In the genomic region with DNA sequence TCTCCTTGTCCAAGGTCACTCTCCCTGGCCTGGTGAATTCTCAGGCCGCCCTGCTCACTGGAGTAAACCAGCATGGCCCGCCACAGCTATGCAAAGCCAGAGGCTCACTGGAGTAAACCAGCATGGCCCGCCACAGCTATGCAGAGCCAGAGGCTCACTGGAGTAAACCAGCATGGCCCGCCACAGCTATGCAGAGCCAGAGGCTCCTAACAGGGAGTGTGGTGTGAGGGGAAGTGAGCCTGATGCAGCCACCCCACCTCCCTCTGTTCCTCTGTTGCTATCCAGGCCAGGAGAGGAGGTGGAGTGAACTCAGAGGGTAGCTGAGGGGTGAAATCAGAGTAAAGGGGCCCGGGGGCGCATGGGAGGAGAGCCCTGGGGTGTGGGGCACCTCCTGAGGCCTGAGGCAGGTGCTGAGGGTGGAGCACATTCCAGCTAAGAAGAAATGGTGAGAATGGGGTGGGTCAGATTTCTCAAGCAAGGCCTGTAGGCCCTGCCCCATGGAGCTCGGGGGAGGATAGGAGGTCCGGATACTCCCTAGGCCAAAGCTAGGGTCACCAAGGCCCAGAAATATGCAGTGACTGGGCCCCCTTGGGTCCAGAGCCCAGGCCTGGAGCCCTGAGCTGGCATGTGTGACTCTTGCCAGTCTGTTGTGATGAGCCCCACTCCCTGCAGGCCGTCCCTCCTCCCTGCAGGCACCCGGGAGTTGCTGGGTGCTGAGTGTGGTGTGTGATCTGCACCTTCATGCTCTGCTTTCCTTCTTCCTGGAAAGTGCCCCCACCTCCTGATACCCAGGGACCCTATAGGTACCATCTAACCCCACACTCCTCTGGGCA, we compare ENCODE assay signal across 14 cellular contexts. TPM values are rescaled to one million over a fixed set of nuclear protein-coding genes. Genes with fewer than 3 reads are reported as not detected.
A peak's percentile ranks its signal among the peaks of the same experiment; 100 is the strongest.
DNase-seq lines count a peak whose midpoint lies in the region; ATAC-seq and TF ChIP-seq lines count a peak whose summit lies in the region.
"Had no signal": no experiment of that assay in that cellular context is flagged by ENCODE, and none has a peak within 500 bp of the region (broad histone marks: within the 10 kb centered on the region; RNA-seq: fewer than 3 reads in every experiment).

No MANE protein-coding gene starts in this region.

- H3K27me3 Mint-ChIP-seq in HFFc6 (ENCODE audit: insufficient read depth) (peaks cover 16% of the 10 kb centered on the region), endodermal cell (ENCODE audit: insufficient read depth) (peaks cover 64% of the 10 kb centered on the region)

- H3K4me3 Mint-ChIP-seq in HFFc6 (no peak overlapping the region), endodermal cell (no peak overlapping the region)
- H3K4me3 Mint-ChIP-seq: activated B cell treated with CpG ODN at 0.5 μM for 24 hours; activated CD8-positive, alpha-beta T cell treated with anti-CD3 and anti-CD28 coated beads, Interleukin-2, amount 10 ng/mL, durations not matched to agents 7 days and 5 days had no signal

- WGBS in endodermal cell (ENCODE audit: insufficient coverage in 1 of 2, insufficient read length in 1 of 2), 2 experiments = 83 to 84% methylated on average over 3 to 10 of the region's 10 CpGs

- no peaks in the 10 kb centered on the region for H3K9me3 ChIP-seq in endodermal cell (ENCODE audit: control insufficient read depth, low read length)
- H3K9me3 ChIP-seq: Peyer's patch had no signal

- H3K4me1 ChIP-seq in endodermal cell (ENCODE audit: control insufficient read depth, insufficient read depth, low read length) = peaks cover 7% of the 10 kb centered on the region
- H3K4me1 ChIP-seq: Peyer's patch had no signal

- no peak overlapping the region for H3K27ac Mint-ChIP-seq in HFFc6
- H3K27ac Mint-ChIP-seq in endodermal cell = no peak overlapping the region
- H3K27ac Mint-ChIP-seq: activated B cell treated with CpG ODN at 0.5 μM for 24 hours; activated CD8-positive, alpha-beta T cell treated with anti-CD3 and anti-CD28 coated beads, Interleukin-2, amount 10 ng/mL, durations not matched to agents 7 days and 5 days; activated T-helper 2 cell treated with anti-CD3 and anti-CD28 coated beads, Interferon-gamma antibody, Interleukin-2, Interleukin-4, amounts not matched to agents 10 μg/mL and 5 μg/mL and 100 μg/mL, durations not matched to agents 14 hours and 24 hours and 36 hours had no signal

- H3K36me3 Mint-ChIP-seq in HFFc6 (ENCODE audit: low read depth) (no peaks in the 10 kb centered on the region), endodermal cell (ENCODE audit: low read depth) (no peaks in the 10 kb centered on the region)

- no peaks in the 10 kb centered on the region for H3K4me1 Mint-ChIP-seq in HFFc6 (ENCODE audit: low read depth)
- peaks cover 29% of the 10 kb centered on the region for H3K4me1 Mint-ChIP-seq in endodermal cell
- H3K4me1 Mint-ChIP-seq: activated B cell treated with CpG ODN at 0.5 μM for 24 hours had no signal

- H3K27ac ChIP-seq in endodermal cell (ENCODE audit: low read depth, low read length) = no peak overlapping the region
- H3K27ac ChIP-seq: Peyer's patch had no signal

- ATAC-seq in GM21529 (IDR thresholded peaks at IDR 0.05; ENCODE audit: unreplicated experiment) = no peak
- ATAC-seq: activated CD8-positive, alpha-beta T cell treated with anti-CD3 and anti-CD28 coated beads, Interleukin-2, amount 10 ng/mL, durations not matched to agents 7 days and 5 days; left cardiac atrium had no signal

- peaks cover 36% of the 10 kb centered on the region for H3K27me3 ChIP-seq in endodermal cell (ENCODE audit: control insufficient read depth, insufficient read depth, low read length, poor library complexity, severe bottlenecking)
- H3K27me3 ChIP-seq: Peyer's patch had no signal

- DNase-seq in ELF-1 (ENCODE audit: low read depth, low spot score) = peak; percentile 79
- peak; percentile 9 for DNase-seq in HFFc6
- DNase-seq in endodermal cell = peak; percentile 61
- peak; percentile 4 for DNase-seq in renal cortical epithelial cell (ENCODE audit: low read depth)
- no peak for DNase-seq in RPMI8226
- no peak for DNase-seq in stimulated activated naive CD4-positive, alpha-beta T cell (lab: John Stamatoyannopoulos, UW)
- DNase-seq: activated B cell treated with CpG ODN at 0.5 μM for 24 hours; activated CD8-positive, alpha-beta T cell treated with anti-CD3 and anti-CD28 coated beads, Interleukin-2, amount 10 ng/mL, durations not matched to agents 7 days and 5 days; left cardiac atrium; NCI-H748 treated with DMSO at 0.1 percent for 48 hours; T-helper 1 cell had no signal

- no peak overlapping the region for H3K4me3 ChIP-seq in endodermal cell (ENCODE audit: low read length)
- H3K4me3 ChIP-seq: Peyer's patch had no signal

- TF ChIP-seq CTCF in HFFc6 (IDR thresholded peaks at IDR 0.05) (no peak), endodermal cell (conservative IDR thresholded peaks at IDR 0.05) (no peak)

- H3K9me3 Mint-ChIP-seq in HFFc6 (no peaks in the 10 kb centered on the region), endodermal cell (no peaks in the 10 kb centered on the region)
- H3K9me3 Mint-ChIP-seq: activated B cell treated with CpG ODN at 0.5 μM for 24 hours; activated T-helper 2 cell treated with anti-CD3 and anti-CD28 coated beads, Interferon-gamma antibody, Interleukin-2, Interleukin-4, amounts not matched to agents 10 μg/mL and 5 μg/mL and 100 μg/mL, durations not matched to agents 14 hours and 24 hours and 36 hours had no signal

- no peaks in the 10 kb centered on the region for H3K36me3 ChIP-seq in endodermal cell (ENCODE audit: control insufficient read depth, insufficient read depth, low read length)
- H3K36me3 ChIP-seq: Peyer's patch had no signal

- no peak overlapping the region for H3K9ac ChIP-seq in endodermal cell (ENCODE audit: extremely low read depth, low read length, poor library complexity, severe bottlenecking)

RNA-seq across cellular contexts. Expression of gene ATP6V1B1, which starts 1.5 kb away (rescaled TPM):
- total RNA-seq in HFFc6 (2021; fragmentation: NEBNext Ultra II Directional; extraction: Animal tissue kit (Norgen Biotek cat#: 25700)) = under 1 TPM in 3 of 6 experiments, not detected in 3; 0.22 to 0.66 (median 0.57) TPM
- total RNA-seq in endodermal cell (not detected), renal cortical epithelial cell (0.89 TPM in 1 of 2 replicates, not detected in the other)
- polyA plus RNA-seq in endodermal cell (2013, experiment 1 of 2) = 1.1 TPM
- 0.79 TPM for polyA plus RNA-seq in endodermal cell (2013, experiment 2 of 2)
- total RNA-seq: activated B cell treated with CpG ODN at 0.5 μM for 24 hours; activated CD8-positive, alpha-beta T cell treated with anti-CD3 and anti-CD28 coated beads, Interleukin-2, amount 10 ng/mL, durations not matched to agents 7 days and 5 days; activated T-helper 2 cell treated with anti-CD3 and anti-CD28 coated beads, Interferon-gamma antibody, Interleukin-2, Interleukin-4, amounts not matched to agents 10 μg/mL and 5 μg/mL and 100 μg/mL, durations not matched to agents 14 hours and 24 hours and 36 hours had no signal

RNA-seq across cellular contexts. Expression of gene VAX2, which starts 36.8 kb away (rescaled TPM):
- 1 to 10 TPM; 1.1 to 2.8 (median 1.4) TPM for total RNA-seq in HFFc6 (2021; fragmentation: NEBNext Ultra II Directional; extraction: Animal tissue kit (Norgen Biotek cat#: 25700))
- under 1 TPM; 0.24 to 0.40 TPM for total RNA-seq in endodermal cell
- 0.68 TPM for polyA plus RNA-seq in endodermal cell (2013, experiment 1 of 2)
- 0.58 TPM for polyA plus RNA-seq in endodermal cell (2013, experiment 2 of 2)
- total RNA-seq in renal cortical epithelial cell = 0.52 and 2.5 TPM in 2 replicates
- total RNA-seq: activated B cell treated with CpG ODN at 0.5 μM for 24 hours; activated CD8-positive, alpha-beta T cell treated with anti-CD3 and anti-CD28 coated beads, Interleukin-2, amount 10 ng/mL, durations not matched to agents 7 days and 5 days; activated T-helper 2 cell treated with anti-CD3 and anti-CD28 coated beads, Interferon-gamma antibody, Interleukin-2, Interleukin-4, amounts not matched to agents 10 μg/mL and 5 μg/mL and 100 μg/mL, durations not matched to agents 14 hours and 24 hours and 36 hours; Peyer's patch had no signal

RNA-seq across cellular contexts. Expression of gene ANKRD53, which starts 41.2 kb away (rescaled TPM):
- total RNA-seq in HFFc6 (2021; fragmentation: NEBNext Ultra II Directional; extraction: Animal tissue kit (Norgen Biotek cat#: 25700)) = 1 to 10 TPM in 3 of 6 experiments, under 1 TPM in 3; 0.64 to 1.1 (median 0.85) TPM
- total RNA-seq in endodermal cell (under 1 TPM; 0.24 to 0.97 TPM), renal cortical epithelial cell (0.30 TPM in 1 of 2 replicates, not detected in the other)
- 1.1 TPM for polyA plus RNA-seq in endodermal cell (2013, experiment 1 of 2)
- 0.62 TPM for polyA plus RNA-seq in endodermal cell (2013, experiment 2 of 2)
- total RNA-seq: activated CD8-positive, alpha-beta T cell treated with anti-CD3 and anti-CD28 coated beads, Interleukin-2, amount 10 ng/mL, durations not matched to agents 7 days and 5 days; activated T-helper 2 cell treated with anti-CD3 and anti-CD28 coated beads, Interferon-gamma antibody, Interleukin-2, Interleukin-4, amounts not matched to agents 10 μg/mL and 5 μg/mL and 100 μg/mL, durations not matched to agents 14 hours and 24 hours and 36 hours had no signal

RNA-seq across cellular contexts. Expression of gene TEX261, which starts 57.5 kb away (rescaled TPM):
- total RNA-seq in HFFc6 (2021; fragmentation: NEBNext Ultra II Directional; extraction: Animal tissue kit (Norgen Biotek cat#: 25700)) = 100 to 1,000 TPM in 3 of 6 experiments, 10 to 100 TPM in 3; 91.6 to 129 (median 103) TPM
- total RNA-seq in endodermal cell = 10 to 100 TPM; 13.3 to 19.9 TPM
- 33.6 TPM for polyA plus RNA-seq in endodermal cell (2013, experiment 1 of 2)
- 25.2 TPM for polyA plus RNA-seq in endodermal cell (2013, experiment 2 of 2)
- total RNA-seq in renal cortical epithelial cell = 40.7 and 50.2 TPM in 2 replicates

Comparison
In these comparisons a context has a peak if more than half of its experiments do, and no peak if none do; other contexts are left out.
1. DNase-seq: peak in ELF-1 (single experiment), HFFc6 (single experiment), endodermal cell (single experiment) and renal cortical epithelial cell (single experiment); none in RPMI8226 (single experiment) and stimulated activated naive CD4-positive, alpha-beta T cell (0 of 6).